In the genomic region with DNA sequence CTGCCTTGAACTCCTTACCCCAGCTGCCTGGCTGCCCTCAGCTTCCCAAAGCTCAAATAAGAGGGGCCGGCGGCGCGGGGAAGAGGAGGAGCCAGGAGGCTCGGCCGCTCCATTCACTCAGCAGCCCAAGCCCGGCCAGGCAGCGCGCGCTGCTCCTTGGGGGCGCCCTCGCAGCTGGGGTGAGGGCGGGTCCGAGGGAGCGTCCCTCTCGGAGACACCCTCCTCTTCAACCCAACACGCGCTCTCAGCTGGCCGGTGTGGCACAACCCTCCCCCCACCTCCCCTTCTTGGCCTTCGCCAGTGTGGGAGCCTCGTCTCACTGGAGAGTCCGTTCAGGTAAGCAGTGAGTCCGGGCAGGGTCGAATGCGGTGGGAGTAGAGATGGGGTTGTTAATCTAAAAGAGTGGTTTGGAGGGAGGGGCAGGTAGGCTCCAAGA, we compare ENCODE assay signal across 8 cellular contexts. TPM values are rescaled to one million over a fixed set of nuclear protein-coding genes. Genes with fewer than 3 reads are reported as not detected.
DNase-seq lines count a peak whose midpoint lies in the region; ATAC-seq and TF ChIP-seq lines count a peak whose summit lies in the region.

Gene WT1 (minus strand): TSS at position 29 of the 436 bp plus-strand sequence.

- no peak within 1 kb of the TSS for H3K27ac ChIP-seq in thoracic aorta

- H3K4me3 Mint-ChIP-seq in activated CD4-positive, alpha-beta T cell treated with anti-CD3 and anti-CD28 coated beads, Interleukin-2, amount 10 ng/mL, durations not matched to agents 7 days and 5 days: no peak within 1 kb of the TSS
- peak within 1 kb of the TSS; percentile 68 for H3K4me3 Mint-ChIP-seq in WTC11

- peaks cover 32% of the 10 kb centered on the region for H3K4me1 Mint-ChIP-seq in activated CD4-positive, alpha-beta T cell treated with anti-CD3 and anti-CD28 coated beads, Interleukin-2, amount 10 ng/mL, durations not matched to agents 7 days and 5 days
- peaks cover 57% of the 10 kb centered on the region for H3K4me1 Mint-ChIP-seq in WTC11

- peak within 1 kb of the TSS; percentile 86 for H3K27ac Mint-ChIP-seq in activated CD4-positive, alpha-beta T cell treated with anti-CD3 and anti-CD28 coated beads, Interleukin-2, amount 10 ng/mL, durations not matched to agents 7 days and 5 days
- H3K27ac Mint-ChIP-seq in WTC11: no peak within 1 kb of the TSS

- TF ChIP-seq CTCF in WTC11 (IDR thresholded peaks at IDR 0.05) (no peak), thoracic aorta (IDR thresholded peaks at IDR 0.05) (no peak)

- peaks cover 6% of the 10 kb centered on the region for H3K36me3 Mint-ChIP-seq in activated CD4-positive, alpha-beta T cell treated with anti-CD3 and anti-CD28 coated beads, Interleukin-2, amount 10 ng/mL, durations not matched to agents 7 days and 5 days (ENCODE audit: low read depth)
- H3K36me3 Mint-ChIP-seq in WTC11: no peaks in the 10 kb centered on the region

- H3K9me3 ChIP-seq in iPS-15b (ENCODE audit: control insufficient read depth, insufficient read depth, low read length) (no peaks in the 10 kb centered on the region), thoracic aorta (no peaks in the 10 kb centered on the region)

- H3K27me3 ChIP-seq in iPS-15b (ENCODE audit: control insufficient read depth, insufficient read depth, low read length) (peaks cover 97% of the 10 kb centered on the region), thoracic aorta (replicated peaks; ENCODE audit: insufficient read depth) (peaks cover 11% of the 10 kb centered on the region)

- peaks cover 86% of the 10 kb centered on the region for H3K27me3 Mint-ChIP-seq in activated CD4-positive, alpha-beta T cell treated with anti-CD3 and anti-CD28 coated beads, Interleukin-2, amount 10 ng/mL, durations not matched to agents 7 days and 5 days
- peaks cover 99% of the 10 kb centered on the region for H3K27me3 Mint-ChIP-seq in WTC11 (ENCODE audit: low read depth)

- no peak within 1 kb of the TSS for H3K9ac ChIP-seq in iPS-15b (ENCODE audit: low read depth, low read length)

- peak within 1 kb of the TSS; percentile 56 for H3K4me3 ChIP-seq in iPS-15b (ENCODE audit: low read depth, low read length)
- peak within 1 kb of the TSS; percentile 51 for H3K4me3 ChIP-seq in thoracic aorta

- DNase-seq in activated CD4-positive, alpha-beta T cell treated with anti-CD3 and anti-CD28 coated beads, Interleukin-2, amount 10 ng/mL, durations not matched to agents 7 days and 5 days: no peak
- DNase-seq in activated CD4-positive, alpha-beta T cell treated with anti-CD3 and anti-CD28 coated beads, Interleukin-2, amount 50 U/mL, for 48 hours: no peak
- DNase-seq in WTC11 (ENCODE audit: low spot score) (peak; percentile 76), thoracic aorta (ENCODE audit: low spot score) (no peak), NCI-H774 (lab: John Stamatoyannopoulos, UW) (no peak), superior temporal gyrus (ENCODE audit: extremely low spot score) (no peak)
- no peak for DNase-seq in central memory CD4-positive, alpha-beta T cell

- CTCF ChIA-PET in activated CD4-positive, alpha-beta T cell treated with anti-CD3 and anti-CD28 coated beads, Interleukin-2, amount 10 ng/mL, durations not matched to agents 7 days and 5 days (lab: Charles Lee): interaction anchor here (1.6 kb wide), 1 partner anchor 8 kb away, joined by 4 read pairs; no protein-coding TSS in a partner anchor
- CTCF ChIA-PET in WTC11 (lab: Charles Lee): interaction anchor here (1.1 to 2.8 kb wide), 3 partner anchors 12 to 112 kb away, joined by 3 to 12 read pairs (median 6); no protein-coding TSS in a partner anchor

- H3K4me1 ChIP-seq in iPS-15b (ENCODE audit: control insufficient read depth, insufficient read depth, low read length) (peaks cover 5% of the 10 kb centered on the region), thoracic aorta (ENCODE audit: control insufficient read depth in 1 of 2, low read depth in 2 of 2) (peaks cover 6 to 31% of the 10 kb centered on the region in 2 donors)

- POLR2A ChIA-PET in activated CD4-positive, alpha-beta T cell treated with anti-CD3 and anti-CD28 coated beads, Interleukin-2, amount 10 ng/mL, durations not matched to agents 7 days and 5 days (lab: Charles Lee): interaction anchor here (0.5 kb wide), 1 partner anchor 351 kb away, joined by 3 read pairs; no protein-coding TSS in a partner anchor
- POLR2A ChIA-PET in WTC11 (lab: Charles Lee): interaction anchor here (0.6 kb wide), 1 partner anchor 1473 kb away, joined by 3 read pairs; no protein-coding TSS in a partner anchor

- ATAC-seq in WTC11: peak; percentile 51
- ATAC-seq in thoracic aorta (ENCODE audit: insufficient number of reproducible peaks, low FRiP score, low read depth): no peak

- H3K9me3 Mint-ChIP-seq in activated CD4-positive, alpha-beta T cell treated with anti-CD3 and anti-CD28 coated beads, Interleukin-2, amount 10 ng/mL, durations not matched to agents 7 days and 5 days: no peaks in the 10 kb centered on the region
- no peaks in the 10 kb centered on the region for H3K9me3 Mint-ChIP-seq in WTC11

- H3K36me3 ChIP-seq in iPS-15b (ENCODE audit: control insufficient read depth, insufficient read depth, low read length) (no peaks in the 10 kb centered on the region), thoracic aorta (no peaks in the 10 kb centered on the region)

TF ChIP-seq in WTC11, 78 proteins besides CTCF, POLR2A, EP300 and RAD21 (continues in another document):
- TF ChIP-seq NFE2L1 (CRISPR knock-in tag; IDR thresholded peaks at IDR 0.05) (no peak), FOXP1 (CRISPR knock-in tag; IDR thresholded peaks at IDR 0.05; ENCODE audit: borderline replicate concordance) (no peak), MYBL2 (CRISPR knock-in tag; IDR thresholded peaks at IDR 0.05) (no peak), RORB (CRISPR knock-in tag; IDR thresholded peaks at IDR 0.05) (no peak), HMGA2 (CRISPR knock-in tag; IDR thresholded peaks at IDR 0.05) (no peak), OVOL2 (CRISPR knock-in tag; IDR thresholded peaks at IDR 0.05; ENCODE audit: borderline replicate concordance) (no peak), FOXP4 (CRISPR knock-in tag; IDR thresholded peaks at IDR 0.05) (0 out of 2 replicates have a peak, but pooled peaks have one; percentile 46), TEAD4 (CRISPR knock-in tag; IDR thresholded peaks at IDR 0.05) (no peak)
- TF ChIP-seq, protein P1, sequence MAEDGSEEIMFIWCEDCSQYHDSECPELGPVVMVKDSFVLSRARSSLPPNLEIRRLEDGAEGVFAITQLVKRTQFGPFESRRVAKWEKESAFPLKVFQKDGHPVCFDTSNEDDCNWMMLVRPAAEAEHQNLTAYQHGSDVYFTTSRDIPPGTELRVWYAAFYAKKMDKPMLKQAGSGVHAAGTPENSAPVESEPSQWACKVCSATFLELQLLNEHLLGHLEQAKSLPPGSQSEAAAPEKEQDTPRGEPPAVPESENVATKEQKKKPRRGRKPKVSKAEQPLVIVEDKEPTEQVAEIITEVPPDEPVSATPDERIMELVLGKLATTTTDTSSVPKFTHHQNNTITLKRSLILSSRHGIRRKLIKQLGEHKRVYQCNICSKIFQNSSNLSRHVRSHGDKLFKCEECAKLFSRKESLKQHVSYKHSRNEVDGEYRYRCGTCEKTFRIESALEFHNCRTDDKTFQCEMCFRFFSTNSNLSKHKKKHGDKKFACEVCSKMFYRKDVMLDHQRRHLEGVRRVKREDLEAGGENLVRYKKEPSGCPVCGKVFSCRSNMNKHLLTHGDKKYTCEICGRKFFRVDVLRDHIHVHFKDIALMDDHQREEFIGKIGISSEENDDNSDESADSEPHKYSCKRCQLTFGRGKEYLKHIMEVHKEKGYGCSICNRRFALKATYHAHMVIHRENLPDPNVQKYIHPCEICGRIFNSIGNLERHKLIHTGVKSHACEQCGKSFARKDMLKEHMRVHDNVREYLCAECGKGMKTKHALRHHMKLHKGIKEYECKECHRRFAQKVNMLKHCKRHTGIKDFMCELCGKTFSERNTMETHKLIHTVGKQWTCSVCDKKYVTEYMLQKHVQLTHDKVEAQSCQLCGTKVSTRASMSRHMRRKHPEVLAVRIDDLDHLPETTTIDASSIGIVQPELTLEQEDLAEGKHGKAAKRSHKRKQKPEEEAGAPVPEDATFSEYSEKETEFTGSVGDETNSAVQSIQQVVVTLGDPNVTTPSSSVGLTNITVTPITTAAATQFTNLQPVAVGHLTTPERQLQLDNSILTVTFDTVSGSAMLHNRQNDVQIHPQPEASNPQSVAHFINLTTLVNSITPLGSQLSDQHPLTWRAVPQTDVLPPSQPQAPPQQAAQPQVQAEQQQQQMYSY (CRISPR knock-in tag; IDR thresholded peaks at IDR 0.05): no peak
- TF ChIP-seq, protein P2, sequence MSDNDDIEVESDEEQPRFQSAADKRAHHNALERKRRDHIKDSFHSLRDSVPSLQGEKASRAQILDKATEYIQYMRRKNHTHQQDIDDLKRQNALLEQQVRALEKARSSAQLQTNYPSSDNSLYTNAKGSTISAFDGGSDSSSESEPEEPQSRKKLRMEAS (CRISPR knock-in tag; IDR thresholded peaks at IDR 0.05): 0 out of 2 replicates have a peak, but pooled peaks have one; percentile 40

RNA-seq across cellular contexts. Expression of gene WT1, which starts in this region (rescaled TPM):
- total RNA-seq in activated CD4-positive, alpha-beta T cell treated with anti-CD3 and anti-CD28 coated beads, Interleukin-2, amount 10 ng/mL, durations not matched to agents 7 days and 5 days: not detected
- total RNA-seq in WTC11 (2021) (0.09 to 0.16 TPM in 2 of 3 replicates, not detected in the other), thoracic aorta (1 to 10 TPM in 1 of 2 donors, not detected in 1; 1.1 TPM)

Comparison
In these comparisons a context has a peak if more than half of its experiments do, and no peak if none do; other contexts are left out.
1. Peak in DNase-seq and ATAC-seq in WTC11; RNA of the gene not detected or under 1 TPM.